2 cellular contexts compared by ENCODE assay signal in genomic region chr10:102436312-102436711, GRCh38.
TF ChIP-seq lines count a peak whose summit lies in the region.

No MANE protein-coding gene starts in this region.

TF ChIP-seq in GM23338, 12 proteins besides CTCF, POLR2A, EP300 and RAD21:
- TF ChIP-seq ZNF462 (CRISPR knock-in tag; IDR thresholded peaks at IDR 0.05) (no peak), CREB1 (CRISPR knock-in tag; IDR thresholded peaks at IDR 0.05; ENCODE audit: low read depth) (no peak), ZNF331 (CRISPR knock-in tag; IDR thresholded peaks at IDR 0.05; ENCODE audit: low read depth) (no peak)
TF ChIP-seq in GM23338: peak in this region for 0.

TF ChIP-seq in GM12878, 131 proteins besides CTCF, POLR2A, EP300 and RAD21:
- TF ChIP-seq MYC (IDR thresholded peaks at IDR 0.05; ENCODE audit: insufficient read depth, insufficient read length, insufficient replicate concordance, low read length, severe bottlenecking) (no peak), ZNF24 (IDR thresholded peaks at IDR 0.05) (no peak), SRF (IDR thresholded peaks at IDR 0.05; ENCODE audit: low read depth in 2 of 2, low read length in 2 of 2) (no peak), CHD2 (IDR thresholded peaks at IDR 0.05; ENCODE audit: borderline replicate concordance, low read depth, low read length) (no peak), PML (IDR thresholded peaks at IDR 0.05; ENCODE audit: low read length) (no peak), ATF2 (IDR thresholded peaks at IDR 0.05; ENCODE audit: low read length) (no peak), ZBTB4 (CRISPR knock-in tag; IDR thresholded peaks at IDR 0.05) (no peak), PAX5 (IDR thresholded peaks at IDR 0.05; ENCODE audit: borderline replicate concordance, low read depth, low read length) (no peak), ATF7 (IDR thresholded peaks at IDR 0.05; ENCODE audit: low read depth) (no peak), RB1 (IDR thresholded peaks at IDR 0.05; ENCODE audit: borderline replicate concordance) (no peak), ZBTB33 (IDR thresholded peaks at IDR 0.05) (no peak), FOXM1 (IDR thresholded peaks at IDR 0.05; ENCODE audit: low read depth, low read length) (no peak), IKZF1 (conservative IDR thresholded peaks at IDR 0.05) (no peak)
TF ChIP-seq in GM12878: peak in this region for 0.
